ENCODE assay signal across 7 cellular contexts in genomic region chr2:74555610-74556103, GRCh38. TPM values are rescaled to one million over a fixed set of nuclear protein-coding genes. Genes with fewer than 3 reads are reported as not detected.
DNase-seq lines count a peak whose midpoint lies in the region; ATAC-seq and TF ChIP-seq lines count a peak whose summit lies in the region.

No MANE protein-coding gene starts in this region.

- intact Hi-C loops in activated T-helper 1 cell treated with anti-CD3 and anti-CD28 coated beads, Interleukin-12 subunit alpha, Interleukin-12 subunit beta, Interleukin-2, Interleukin-4 antibody, amounts not matched to agents 30 ng/mL and 10 ng/mL and 1 ng/mL, durations not matched to agents 14 hours and 24 hours and 36 hours (cut with micrococcal nuclease): loop anchor here (1.0 kb wide), 3 partner anchors 11 to 32 kb away; no protein-coding TSS in a partner anchor

- H3K36me3 ChIP-seq in kidney epithelial cell (ENCODE audit: control insufficient read depth, insufficient read depth, low read length): no peaks in the 10 kb centered on the region

- H3K4me3 ChIP-seq in kidney epithelial cell (ENCODE audit: low read depth, low read length): peak overlapping the region; percentile 80

- peaks cover 9% of the 10 kb centered on the region for H3K27me3 Mint-ChIP-seq in activated T-helper 1 cell treated with anti-CD3 and anti-CD28 coated beads, Interleukin-12 subunit alpha, Interleukin-12 subunit beta, Interleukin-2, Interleukin-4 antibody, amounts not matched to agents 30 ng/mL and 10 ng/mL and 1 ng/mL, durations not matched to agents 14 hours and 24 hours and 36 hours (ENCODE audit: insufficient read depth)
- peaks cover 6 to 16% of the 10 kb centered on the region in 2 donors for H3K27me3 Mint-ChIP-seq in stimulated activated naive B cell treated with anti-CD40 and anti-IgM and Interleukin-4, amounts not matched to agents 10 μg/mL and 1 μg/mL and 100 μg/mL, for 72 hours

- TF ChIP-seq CTCF in kidney epithelial cell (IDR thresholded peaks at IDR 0.05; ENCODE audit: insufficient read depth, low read length, poor library complexity, severe bottlenecking): no peak

- DNase-seq in HT1080 (ENCODE audit: low read depth) (peak; percentile 30), kidney epithelial cell (ENCODE audit: low read depth) (no peak), NCI-H2171 treated with DMSO at 0.1 percent for 48 hours (lab: John Stamatoyannopoulos, UW) (no peak)
- no peak for DNase-seq in activated T-helper 1 cell treated with anti-CD3 and anti-CD28 coated beads, Interleukin-12 subunit alpha, Interleukin-12 subunit beta, Interleukin-2, Interleukin-4 antibody, amounts not matched to agents 30 ng/mL and 10 ng/mL and 1 ng/mL, durations not matched to agents 14 hours and 24 hours and 36 hours (ENCODE audit: low spot score)
- DNase-seq in stimulated activated naive B cell treated with anti-CD40 and anti-IgM and Interleukin-4, amounts not matched to agents 10 μg/mL and 1 μg/mL and 100 μg/mL, for 72 hours: no peak
- DNase-seq in stimulated activated CD4-positive, alpha-beta T cell treated with anti-CD3 and anti-CD28 coated beads, Interleukin-2, amount 100 ng/mL, for 48 hours: no peak

- no peaks in the 10 kb centered on the region for H3K27me3 ChIP-seq in kidney epithelial cell (ENCODE audit: control insufficient read depth, insufficient read depth, low read length)

- peaks cover 13% of the 10 kb centered on the region for H3K36me3 Mint-ChIP-seq in activated T-helper 1 cell treated with anti-CD3 and anti-CD28 coated beads, Interleukin-12 subunit alpha, Interleukin-12 subunit beta, Interleukin-2, Interleukin-4 antibody, amounts not matched to agents 30 ng/mL and 10 ng/mL and 1 ng/mL, durations not matched to agents 14 hours and 24 hours and 36 hours (ENCODE audit: low read depth)
- peaks cover 23 to 37% of the 10 kb centered on the region in 2 donors for H3K36me3 Mint-ChIP-seq in stimulated activated naive B cell treated with anti-CD40 and anti-IgM and Interleukin-4, amounts not matched to agents 10 μg/mL and 1 μg/mL and 100 μg/mL, for 72 hours

- peak overlapping the region; percentile 96 for H3K27ac Mint-ChIP-seq in activated T-helper 1 cell treated with anti-CD3 and anti-CD28 coated beads, Interleukin-12 subunit alpha, Interleukin-12 subunit beta, Interleukin-2, Interleukin-4 antibody, amounts not matched to agents 30 ng/mL and 10 ng/mL and 1 ng/mL, durations not matched to agents 14 hours and 24 hours and 36 hours
- peak overlapping the region; percentile 92 for H3K27ac Mint-ChIP-seq in stimulated activated naive B cell treated with anti-CD40 and anti-IgM and Interleukin-4, amounts not matched to agents 10 μg/mL and 1 μg/mL and 100 μg/mL, for 72 hours

- no peaks in the 10 kb centered on the region for H3K9me3 Mint-ChIP-seq in activated T-helper 1 cell treated with anti-CD3 and anti-CD28 coated beads, Interleukin-12 subunit alpha, Interleukin-12 subunit beta, Interleukin-2, Interleukin-4 antibody, amounts not matched to agents 30 ng/mL and 10 ng/mL and 1 ng/mL, durations not matched to agents 14 hours and 24 hours and 36 hours
- no peaks in the 10 kb centered on the region for H3K9me3 Mint-ChIP-seq in stimulated activated naive B cell treated with anti-CD40 and anti-IgM and Interleukin-4, amounts not matched to agents 10 μg/mL and 1 μg/mL and 100 μg/mL, for 72 hours

- peaks cover 33% of the 10 kb centered on the region for H3K4me1 Mint-ChIP-seq in activated T-helper 1 cell treated with anti-CD3 and anti-CD28 coated beads, Interleukin-12 subunit alpha, Interleukin-12 subunit beta, Interleukin-2, Interleukin-4 antibody, amounts not matched to agents 30 ng/mL and 10 ng/mL and 1 ng/mL, durations not matched to agents 14 hours and 24 hours and 36 hours (ENCODE audit: low read depth)
- H3K4me1 Mint-ChIP-seq in stimulated activated naive B cell treated with anti-CD40 and anti-IgM and Interleukin-4, amounts not matched to agents 10 μg/mL and 1 μg/mL and 100 μg/mL, for 72 hours: peaks cover 15 to 48% of the 10 kb centered on the region in 2 donors

- ATAC-seq in stimulated activated naive B cell treated with anti-CD40 and anti-IgM and Interleukin-4, amounts not matched to agents 10 μg/mL and 1 μg/mL and 100 μg/mL, for 72 hours (replicated peaks): no peak
- ATAC-seq in HG02798 (IDR thresholded peaks at IDR 0.05; ENCODE audit: poor library complexity, unreplicated experiment): no peak

- peak overlapping the region; percentile 95 for H3K4me3 Mint-ChIP-seq in activated T-helper 1 cell treated with anti-CD3 and anti-CD28 coated beads, Interleukin-12 subunit alpha, Interleukin-12 subunit beta, Interleukin-2, Interleukin-4 antibody, amounts not matched to agents 30 ng/mL and 10 ng/mL and 1 ng/mL, durations not matched to agents 14 hours and 24 hours and 36 hours
- peak overlapping the region; percentile 94 for H3K4me3 Mint-ChIP-seq in stimulated activated naive B cell treated with anti-CD40 and anti-IgM and Interleukin-4, amounts not matched to agents 10 μg/mL and 1 μg/mL and 100 μg/mL, for 72 hours

RNA-seq across cellular contexts. Expression of gene DOK1, which starts 1.1 kb away (rescaled TPM):
- total RNA-seq in HT1080 (2014; rRNA removed; shearing (Covaris generic)): 62.1 and 66.8 TPM in 2 replicates
- 82.6 and 85.9 TPM in 2 replicates for polyA plus RNA-seq in HT1080 (2015; cell fraction: cytosol; rRNA removed)
- polyA plus RNA-seq in HT1080 (2015; cell fraction: nucleus; rRNA removed): 102 and 123 TPM in 2 replicates
- total RNA-seq in activated T-helper 1 cell treated with anti-CD3 and anti-CD28 coated beads, Interleukin-12 subunit alpha, Interleukin-12 subunit beta, Interleukin-2, Interleukin-4 antibody, amounts not matched to agents 30 ng/mL and 10 ng/mL and 1 ng/mL, durations not matched to agents 14 hours and 24 hours and 36 hours: 37.2 and 40.8 TPM in 2 replicates
- 23.6 and 27.7 TPM in 2 replicates for total RNA-seq in kidney epithelial cell

RNA-seq across cellular contexts. Expression of gene LOXL3, which starts 1.9 kb away (rescaled TPM):
- total RNA-seq in HT1080 (2014; rRNA removed; shearing (Covaris generic)): 48.5 and 49.8 TPM in 2 replicates
- polyA plus RNA-seq in HT1080 (2015; cell fraction: cytosol; rRNA removed): 68.7 and 78.7 TPM in 2 replicates
- 416 and 445 TPM in 2 replicates for polyA plus RNA-seq in HT1080 (2015; cell fraction: nucleus; rRNA removed)
- total RNA-seq in activated T-helper 1 cell treated with anti-CD3 and anti-CD28 coated beads, Interleukin-12 subunit alpha, Interleukin-12 subunit beta, Interleukin-2, Interleukin-4 antibody, amounts not matched to agents 30 ng/mL and 10 ng/mL and 1 ng/mL, durations not matched to agents 14 hours and 24 hours and 36 hours: 1.9 and 2.0 TPM in 2 replicates
- total RNA-seq in kidney epithelial cell: 3.3 and 4.2 TPM in 2 replicates

RNA-seq across cellular contexts. Expression of gene HTRA2, which starts 25.9 kb away (rescaled TPM):
- total RNA-seq in HT1080 (2014; rRNA removed; shearing (Covaris generic)): 84.5 and 94.6 TPM in 2 replicates
- polyA plus RNA-seq in HT1080 (2015; cell fraction: cytosol; rRNA removed): 35.8 and 37.6 TPM in 2 replicates
- 50.7 and 56.3 TPM in 2 replicates for polyA plus RNA-seq in HT1080 (2015; cell fraction: nucleus; rRNA removed)
- 57.0 and 57.3 TPM in 2 replicates for total RNA-seq in activated T-helper 1 cell treated with anti-CD3 and anti-CD28 coated beads, Interleukin-12 subunit alpha, Interleukin-12 subunit beta, Interleukin-2, Interleukin-4 antibody, amounts not matched to agents 30 ng/mL and 10 ng/mL and 1 ng/mL, durations not matched to agents 14 hours and 24 hours and 36 hours
- total RNA-seq in kidney epithelial cell: 35.1 and 36.0 TPM in 2 replicates

RNA-seq across cellular contexts. Expression of gene AUP1, which starts 26.2 kb away (rescaled TPM):
- total RNA-seq in HT1080 (2014; rRNA removed; shearing (Covaris generic)): 169 and 184 TPM in 2 replicates
- polyA plus RNA-seq in HT1080 (2015; cell fraction: cytosol; rRNA removed): 89.0 and 97.4 TPM in 2 replicates
- 285 and 333 TPM in 2 replicates for polyA plus RNA-seq in HT1080 (2015; cell fraction: nucleus; rRNA removed)
- 178 and 187 TPM in 2 replicates for total RNA-seq in activated T-helper 1 cell treated with anti-CD3 and anti-CD28 coated beads, Interleukin-12 subunit alpha, Interleukin-12 subunit beta, Interleukin-2, Interleukin-4 antibody, amounts not matched to agents 30 ng/mL and 10 ng/mL and 1 ng/mL, durations not matched to agents 14 hours and 24 hours and 36 hours
- 143 TPM in 2 replicates for total RNA-seq in kidney epithelial cell

RNA-seq across cellular contexts. Expression of gene DQX1, which starts 29.6 kb away (rescaled TPM):
- total RNA-seq in HT1080 (2014; rRNA removed; shearing (Covaris generic)): 0.13 and 0.18 TPM in 2 replicates
- polyA plus RNA-seq in HT1080 (2015; cell fraction: cytosol; rRNA removed): 0.20 and 0.24 TPM in 2 replicates
- 2.8 and 4.1 TPM in 2 replicates for polyA plus RNA-seq in HT1080 (2015; cell fraction: nucleus; rRNA removed)
- 0.65 and 0.86 TPM in 2 replicates for total RNA-seq in activated T-helper 1 cell treated with anti-CD3 and anti-CD28 coated beads, Interleukin-12 subunit alpha, Interleukin-12 subunit beta, Interleukin-2, Interleukin-4 antibody, amounts not matched to agents 30 ng/mL and 10 ng/mL and 1 ng/mL, durations not matched to agents 14 hours and 24 hours and 36 hours
- total RNA-seq in kidney epithelial cell: not detected in 2 replicates
